In genomic region chr4:48906283-48907173, GRCh38 we compare ENCODE assay signal across 8 cellular contexts. TPM values are rescaled to one million over a fixed set of nuclear protein-coding genes. Genes with fewer than 3 reads are reported as not detected.
DNase-seq lines count a peak whose midpoint lies in the region; TF ChIP-seq lines count a peak whose summit lies in the region.

Gene OCIAD2, minus strand, starts transcription at chr4:48906774. Its CDS starts 2,225 bp downstream, at chr4:48904549.

- H3K4me3 ChIP-seq in Loucy (ENCODE audit: low read length, poor library complexity, severe bottlenecking) (peak within 1 kb of the TSS; percentile 98), right atrium auricular region (peak within 1 kb of the TSS; percentile 71 to 75), skeletal muscle cell (ENCODE audit: low read depth, low read length) (peak within 1 kb of the TSS; percentile 48)

- H3K9me3 ChIP-seq in Loucy (ENCODE audit: insufficient read depth, low read depth, low read length) (no peaks in the 10 kb centered on the region), right atrium auricular region (no peaks in the 10 kb centered on the region)

- H4K20me1 ChIP-seq in Loucy (ENCODE audit: insufficient read depth, low read length, poor library complexity, severe bottlenecking), result peaks cover 3% of the 10 kb centered on the region

- no peaks in the 10 kb centered on the region for H3K9me3 Mint-ChIP-seq in activated naive CD8-positive, alpha-beta T cell treated with anti-CD3 and anti-CD28 coated beads for 36 hours

- peak within 1 kb of the TSS; percentile 91 for H3K9ac ChIP-seq in Loucy (ENCODE audit: low read depth, low read length, poor library complexity, severe bottlenecking)

- H3K4me3 Mint-ChIP-seq in activated naive CD8-positive, alpha-beta T cell treated with anti-CD3 and anti-CD28 coated beads for 36 hours, result peak within 1 kb of the TSS; percentile 85

- H3K4me2 ChIP-seq in Loucy (ENCODE audit: low read depth, low read length, poor library complexity, severe bottlenecking), result peak within 1 kb of the TSS; percentile 85

- no peaks in the 10 kb centered on the region for H3F3A ChIP-seq in Loucy (ENCODE audit: low read depth)

- H3K27me3 ChIP-seq in Loucy (ENCODE audit: insufficient read depth, low read length, poor library complexity, severe bottlenecking) (no peaks in the 10 kb centered on the region), right atrium auricular region (no peaks in the 10 kb centered on the region)

- no peaks in the 10 kb centered on the region for H3K27me3 Mint-ChIP-seq in activated naive CD8-positive, alpha-beta T cell treated with anti-CD3 and anti-CD28 coated beads for 36 hours

- peaks cover 5% of the 10 kb centered on the region; the same call in 1 of the 2 replicates for H3K36me3 ChIP-seq in Loucy (ENCODE audit: insufficient read depth, low read length)
- no peaks in the 10 kb centered on the region for H3K36me3 ChIP-seq in right atrium auricular region

- peak within 1 kb of the TSS; percentile 94 for H2AFZ ChIP-seq in Loucy (ENCODE audit: low read length)

- H3K4me1 ChIP-seq in Loucy (ENCODE audit: insufficient read depth, low read length, poor library complexity, severe bottlenecking) (peaks cover 42% of the 10 kb centered on the region), right atrium auricular region (peaks cover 0 to 10% of the 10 kb centered on the region in 2 donors)

- H3K27ac ChIP-seq in right atrium auricular region, result peak within 1 kb of the TSS in 1 of 2 donors; percentile 61

- H3K4me1 Mint-ChIP-seq in activated naive CD8-positive, alpha-beta T cell treated with anti-CD3 and anti-CD28 coated beads for 36 hours, result peaks cover 40% of the 10 kb centered on the region

- peak within 1 kb of the TSS; percentile 91 for H3K27ac Mint-ChIP-seq in activated naive CD8-positive, alpha-beta T cell treated with anti-CD3 and anti-CD28 coated beads for 36 hours

- H3K79me2 ChIP-seq in Loucy (ENCODE audit: insufficient read depth, low read length), result peaks cover 30% of the 10 kb centered on the region

- TF ChIP-seq CTCF in Loucy (conservative IDR thresholded peaks at IDR 0.05; ENCODE audit: low read length), result peak; percentile 50
- peak in 1 of 2 donors; percentile 41 for TF ChIP-seq CTCF in right atrium auricular region (IDR thresholded peaks at IDR 0.05)

- no peaks in the 10 kb centered on the region for H3K9me2 ChIP-seq in Loucy (replicated peaks; ENCODE audit: low read depth, low read length)

- peak; percentile 35 for DNase-seq in GF-D8 (lab: John Stamatoyannopoulos, UW)
- peak; percentile 91 for DNase-seq in H4 (ENCODE audit: low spot score)
- peak; percentile 70 for DNase-seq in SK-N-DZ (ENCODE audit: low spot score)
- peak; percentile 79 for DNase-seq in activated naive CD8-positive, alpha-beta T cell treated with anti-CD3 and anti-CD28 coated beads for 36 hours
- DNase-seq in right atrium auricular region (ENCODE audit: low spot score), result no peak
- no peak for DNase-seq in skeletal muscle cell (ENCODE audit: low read depth)
- no peak for DNase-seq in mesenteric fat pad (ENCODE audit: low spot score)

- H3K36me3 Mint-ChIP-seq in activated naive CD8-positive, alpha-beta T cell treated with anti-CD3 and anti-CD28 coated beads for 36 hours, result peaks cover 20% of the 10 kb centered on the region

RNA-seq across cellular contexts. Expression of gene OCIAD2, which starts in this region (rescaled TPM):
- total RNA-seq in H4 (2014; rRNA removed; shearing (Covaris generic)), result 46.5 and 67.6 TPM in 2 replicates
- polyA plus RNA-seq in SK-N-DZ (2014; cell fraction: cytosol; rRNA removed), result 33.1 and 48.9 TPM in 2 replicates
- 24.9 and 28.5 TPM in 2 replicates for polyA plus RNA-seq in SK-N-DZ (2014; cell fraction: nucleus; rRNA removed)
- total RNA-seq in activated naive CD8-positive, alpha-beta T cell treated with anti-CD3 and anti-CD28 coated beads for 36 hours, result 10 to 100 TPM; 80.2 to 90.4 TPM
- total RNA-seq in right atrium auricular region, result 10 to 100 TPM in 1 of 2 donors, 1 to 10 TPM in 1; 8.3 to 13.2 TPM
- 4.5 TPM for total RNA-seq in mesenteric fat pad

Comparison
In these comparisons a context has a peak if more than half of its experiments do, and no peak if none do; other contexts are left out.
1. DNase-seq: peak in GF-D8 (single experiment), H4 (single experiment), SK-N-DZ (single experiment) and activated naive CD8-positive, alpha-beta T cell treated with anti-CD3 and anti-CD28 coated beads for 36 hours (single experiment); none in right atrium auricular region (single experiment), skeletal muscle cell (single experiment) and mesenteric fat pad (single experiment).
2. H3K4me3 ChIP-seq: peak in every context shown above with its lines; median percentile 98 in Loucy; 73 in right atrium auricular region; 48 in skeletal muscle cell.